22 cellular contexts compared by ENCODE assay signal in the genomic region with DNA sequence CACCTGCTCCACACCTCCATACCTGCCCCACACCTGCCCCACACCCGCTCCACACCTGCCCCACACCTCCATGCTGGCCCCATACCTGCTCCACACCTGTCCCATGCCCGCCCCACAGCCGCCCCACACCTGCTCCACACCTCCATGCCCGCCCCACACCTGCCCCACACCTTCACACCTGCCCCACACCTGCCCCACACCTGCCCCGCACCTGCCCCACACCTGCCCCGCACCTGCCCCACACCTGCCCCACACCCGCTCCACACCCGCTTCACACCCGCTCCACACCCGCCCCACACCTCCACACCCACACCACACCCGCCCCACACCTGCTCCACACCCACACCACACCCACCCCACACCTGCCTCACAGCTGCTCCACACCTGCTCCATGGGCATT.
"Had no signal": no experiment of that assay in that cellular context is flagged by ENCODE, and none has a peak within 500 bp of the region (broad histone marks: within the 10 kb centered on the region; RNA-seq: fewer than 3 reads in every experiment).

No MANE protein-coding gene starts in this region.

- H3K27ac ChIP-seq: brain microvascular endothelial cell, colonic mucosa, epithelial cell of prostate, left lung, neural progenitor cell, psoas muscle, tibial nerve had no signal

- H3K27me3 ChIP-seq: colonic mucosa, left lung, tibial nerve had no signal

- H3K4me1 ChIP-seq: colonic mucosa, left lung, psoas muscle, tibial nerve had no signal

- H3K4me3 ChIP-seq: colonic mucosa, left lung, neural progenitor cell, psoas muscle, tibial nerve had no signal

- ATAC-seq: activated CD8-positive, alpha-beta memory T cell treated with anti-CD3 and anti-CD28 coated beads, Interleukin-2, amount 10 ng/mL, durations not matched to agents 7 days and 5 days; activated naive CD8-positive, alpha-beta T cell treated with anti-CD3 and anti-CD28 coated beads, Interleukin-2, amount 50 U/mL, for 24 hours; left lung; psoas muscle; sciatic nerve had no signal

- H3K36me3 Mint-ChIP-seq: activated CD8-positive, alpha-beta memory T cell treated with anti-CD3 and anti-CD28 coated beads, Interleukin-2, amount 10 ng/mL, durations not matched to agents 7 days and 5 days; activated naive CD4-positive, alpha-beta T cell treated with anti-CD3 and anti-CD28 coated beads, Interleukin-2, amount 10 ng/mL, durations not matched to agents 7 days and 5 days; neural progenitor cell had no signal

- DNase-seq: activated B cell treated with CpG ODN at 0.5 μM for 24 hours; activated CD4-positive, alpha-beta memory T cell treated with anti-CD3 and anti-CD28 coated beads, Interleukin-2, amount 10 ng/mL, durations not matched to agents 7 days and 5 days; activated CD4-positive, alpha-beta T cell treated with anti-CD3 and anti-CD28 coated beads for 48 hours; activated CD8-positive, alpha-beta memory T cell treated with anti-CD3 and anti-CD28 coated beads, Interleukin-2, amount 10 ng/mL, durations not matched to agents 7 days and 5 days; activated naive CD4-positive, alpha-beta T cell treated with anti-CD3 and anti-CD28 coated beads, Interleukin-2, amount 10 ng/mL, durations not matched to agents 7 days and 5 days; activated naive CD8-positive, alpha-beta T cell treated with anti-CD3 and anti-CD28 coated beads, Interleukin-2, amount 50 U/mL, for 24 hours; brain microvascular endothelial cell; colonic mucosa; endodermal cell; foreskin melanocyte; kidney; left lung; psoas muscle; stimulated activated CD4-positive, alpha-beta T cell treated with anti-CD3 and anti-CD28 coated beads, Interleukin-4, amount 100 ng/mL, for 4 hours; stimulated activated naive CD4-positive, alpha-beta T cell treated with Interleukin-2 at 50 U/mL for 16 hours had no signal

- H3K9me3 Mint-ChIP-seq: activated B cell treated with CpG ODN at 0.5 μM for 24 hours; activated CD4-positive, alpha-beta memory T cell treated with anti-CD3 and anti-CD28 coated beads, Interleukin-2, amount 10 ng/mL, durations not matched to agents 7 days and 5 days; activated naive CD4-positive, alpha-beta T cell treated with anti-CD3 and anti-CD28 coated beads, Interleukin-2, amount 10 ng/mL, durations not matched to agents 7 days and 5 days; activated naive CD8-positive, alpha-beta T cell treated with anti-CD3 and anti-CD28 coated beads, Interleukin-2, amount 50 U/mL, for 24 hours; activated T-helper 2 cell treated with anti-CD3 and anti-CD28 coated beads, Interferon-gamma antibody, Interleukin-2, Interleukin-4, amounts not matched to agents 10 μg/mL and 5 μg/mL and 100 μg/mL, durations not matched to agents 14 hours and 24 hours and 36 hours; central memory CD8-positive, alpha-beta T cell; endodermal cell; neural progenitor cell; T-helper 2 cell treated with Interferon-gamma antibody and Interleukin-4, amounts not matched to agents 5 μg/mL and 100 μg/mL, for 36 hours had no signal

- H3K9me3 ChIP-seq: colonic mucosa, left lung, psoas muscle, tibial nerve had no signal

- H3K36me3 ChIP-seq: brain microvascular endothelial cell, colonic mucosa, neural progenitor cell, tibial nerve had no signal

- H3K27me3 Mint-ChIP-seq: activated B cell treated with CpG ODN at 0.5 μM for 24 hours; activated CD8-positive, alpha-beta memory T cell treated with anti-CD3 and anti-CD28 coated beads, Interleukin-2, amount 10 ng/mL, durations not matched to agents 7 days and 5 days; activated naive CD8-positive, alpha-beta T cell treated with anti-CD3 and anti-CD28 coated beads, Interleukin-2, amount 50 U/mL, for 24 hours; central memory CD8-positive, alpha-beta T cell had no signal

- H3K4me3 Mint-ChIP-seq: activated B cell treated with CpG ODN at 0.5 μM for 24 hours; activated CD4-positive, alpha-beta memory T cell treated with anti-CD3 and anti-CD28 coated beads, Interleukin-2, amount 10 ng/mL, durations not matched to agents 7 days and 5 days; activated CD8-positive, alpha-beta memory T cell treated with anti-CD3 and anti-CD28 coated beads, Interleukin-2, amount 10 ng/mL, durations not matched to agents 7 days and 5 days; activated naive CD4-positive, alpha-beta T cell treated with anti-CD3 and anti-CD28 coated beads, Interleukin-2, amount 10 ng/mL, durations not matched to agents 7 days and 5 days; activated naive CD8-positive, alpha-beta T cell treated with anti-CD3 and anti-CD28 coated beads, Interleukin-2, amount 50 U/mL, for 24 hours; central memory CD8-positive, alpha-beta T cell; endodermal cell; neural progenitor cell; T-helper 2 cell treated with Interferon-gamma antibody and Interleukin-4, amounts not matched to agents 5 μg/mL and 100 μg/mL, for 36 hours had no signal

- H3K4me1 Mint-ChIP-seq: activated B cell treated with CpG ODN at 0.5 μM for 24 hours; activated CD4-positive, alpha-beta memory T cell treated with anti-CD3 and anti-CD28 coated beads, Interleukin-2, amount 10 ng/mL, durations not matched to agents 7 days and 5 days; activated CD8-positive, alpha-beta memory T cell treated with anti-CD3 and anti-CD28 coated beads, Interleukin-2, amount 10 ng/mL, durations not matched to agents 7 days and 5 days; activated naive CD4-positive, alpha-beta T cell treated with anti-CD3 and anti-CD28 coated beads, Interleukin-2, amount 10 ng/mL, durations not matched to agents 7 days and 5 days; activated naive CD8-positive, alpha-beta T cell treated with anti-CD3 and anti-CD28 coated beads, Interleukin-2, amount 50 U/mL, for 24 hours; central memory CD8-positive, alpha-beta T cell had no signal
